1 cellular context compared by ENCODE assay signal in genomic region chr7:73308665-73309214, GRCh38.
TF ChIP-seq lines count a peak whose summit lies in the region.

NSUN5 (minus strand) TSS chr7:73308826; CDS start chr7:73308790, 36 bp downstream.

TF ChIP-seq in K562, 482 proteins besides CTCF, POLR2A, EP300 and RAD21 (continued from another document and continues in another):
- TF ChIP-seq ZNF586 (CRISPR knock-in tag; conservative IDR thresholded peaks at IDR 0.05), result no peak
- no peak for TF ChIP-seq MCM5 (IDR thresholded peaks at IDR 0.05; ENCODE audit: low read depth)
- TF ChIP-seq ZNF175 (CRISPR knock-in tag; IDR thresholded peaks at IDR 0.05; ENCODE audit: low read depth), result peak; percentile 70; the same call in 1 of the 2 replicates
- TF ChIP-seq HBP1 (CRISPR knock-in tag; IDR thresholded peaks at IDR 0.05), result no peak
- no peak for TF ChIP-seq ZNF764 (CRISPR knock-in tag; IDR thresholded peaks at IDR 0.05; ENCODE audit: low read depth)
- no peak for TF ChIP-seq ID3 (CRISPR knock-in tag; IDR thresholded peaks at IDR 0.05)
- no peak for TF ChIP-seq ID3 (tag; IDR thresholded peaks at IDR 0.05)
- no peak for TF ChIP-seq ZNF217 (CRISPR knock-in tag; IDR thresholded peaks at IDR 0.05)
- TF ChIP-seq ESRRA (IDR thresholded peaks at IDR 0.05; ENCODE audit: borderline replicate concordance, low read depth), result peak; percentile 91
- no peak for TF ChIP-seq POLR2AphosphoS2 (IDR thresholded peaks at IDR 0.05; ENCODE audit: low read length)
- TF ChIP-seq PKNOX1 (IDR thresholded peaks at IDR 0.05), result no peak
- no peak for TF ChIP-seq XRCC4 (IDR thresholded peaks at IDR 0.05; ENCODE audit: extremely low read depth, insufficient read depth, insufficient read length)
- no peak for TF ChIP-seq FIP1L1 (IDR thresholded peaks at IDR 0.05; ENCODE audit: low read depth, low read length, poor library complexity, severe bottlenecking)
- no peak for TF ChIP-seq IRF2 (CRISPR knock-in tag; IDR thresholded peaks at IDR 0.05)
- no peak for TF ChIP-seq POLR3A (IDR thresholded peaks at IDR 0.05; ENCODE audit: borderline replicate concordance, extremely low read depth, insufficient read depth, insufficient read length)
- TF ChIP-seq TAL1 (IDR thresholded peaks at IDR 0.05), result no peak
- TF ChIP-seq SUPT5H (IDR thresholded peaks at IDR 0.05), result peak; percentile 83
- no peak for TF ChIP-seq ZBTB8A (IDR thresholded peaks at IDR 0.05; ENCODE audit: partially characterized antibody)
- peak; percentile 81; the same call in 1 of the 2 replicates for TF ChIP-seq E2F1 (CRISPR knock-in tag; IDR thresholded peaks at IDR 0.05)
- no peak for TF ChIP-seq REST (CRISPR knock-in tag; IDR thresholded peaks at IDR 0.05; ENCODE audit: low read depth)
- TF ChIP-seq STAT6 (CRISPR knock-in tag; IDR thresholded peaks at IDR 0.05), result no peak
- no peak for TF ChIP-seq FOXM1 (IDR thresholded peaks at IDR 0.05; ENCODE audit: low read depth)
- TF ChIP-seq FOXM1 (CRISPR knock-in tag; IDR thresholded peaks at IDR 0.05; ENCODE audit: low read depth), result no peak
- TF ChIP-seq NCOA1 (IDR thresholded peaks at IDR 0.05; ENCODE audit: low read depth), result no peak
- no peak for TF ChIP-seq ZBTB2 (IDR thresholded peaks at IDR 0.05)
- TF ChIP-seq KDM4B (IDR thresholded peaks at IDR 0.05; ENCODE audit: borderline replicate concordance in 2 of 2, low read depth in 1 of 2), result peak in 1 of 2 experiments; percentile 83; a peak in 1 of 4 replicates
- TF ChIP-seq NR1H2 (CRISPR knock-in tag; IDR thresholded peaks at IDR 0.05), result no peak
- TF ChIP-seq ZFP30 (CRISPR knock-in tag; IDR thresholded peaks at IDR 0.05; ENCODE audit: borderline replicate concordance), result no peak
- TF ChIP-seq RBM39 (optimal IDR thresholded peaks at IDR 0.05; ENCODE audit: low read depth, low read length), result no peak
- TF ChIP-seq CBFA2T2 (conservative IDR thresholded peaks at IDR 0.05), result no peak
- TF ChIP-seq ETS2 (tag; IDR thresholded peaks at IDR 0.05; ENCODE audit: borderline replicate concordance, poor library complexity, severe bottlenecking), result no peak
- TF ChIP-seq PPARD (CRISPR knock-in tag; IDR thresholded peaks at IDR 0.05), result no peak
- no peak for TF ChIP-seq MCM7 (IDR thresholded peaks at IDR 0.05)
- TF ChIP-seq SAFB (IDR thresholded peaks at IDR 0.05; ENCODE audit: borderline replicate concordance, low read depth, low read length), result no peak
- no peak for TF ChIP-seq HEY1 (CRISPR knock-in tag; IDR thresholded peaks at IDR 0.05; ENCODE audit: borderline replicate concordance)
- TF ChIP-seq PCBP2 (IDR thresholded peaks at IDR 0.05; ENCODE audit: low read depth, low read length, poor library complexity, severe bottlenecking), result no peak
- TF ChIP-seq NR0B1 (IDR thresholded peaks at IDR 0.05; ENCODE audit: partially characterized antibody), result no peak
- peak; percentile 88 for TF ChIP-seq ZNF592 (IDR thresholded peaks at IDR 0.05)
- no peak for TF ChIP-seq IRF9 (tag; IDR thresholded peaks at IDR 0.05)
- TF ChIP-seq ZNF778 (CRISPR knock-in tag; IDR thresholded peaks at IDR 0.05), result no peak
- peak; percentile 99 for TF ChIP-seq E2F6 (IDR thresholded peaks at IDR 0.05; ENCODE audit: borderline replicate concordance in 1 of 2, extremely low read depth in 1 of 2, insufficient read depth in 1 of 2, insufficient read length in 1 of 2, low read depth in 1 of 2, low read length in 1 of 2, poor library complexity in 1 of 2, severe bottlenecking in 1 of 2)
- TF ChIP-seq CGGBP1 (CRISPR knock-in tag; IDR thresholded peaks at IDR 0.05), result no peak
- no peak for TF ChIP-seq TRIM24 (IDR thresholded peaks at IDR 0.05)
- TF ChIP-seq ZNF76 (CRISPR knock-in tag; IDR thresholded peaks at IDR 0.05; ENCODE audit: borderline replicate concordance), result no peak
